Comparison of ENCODE assay signal across 8 cellular contexts in the genomic region with DNA sequence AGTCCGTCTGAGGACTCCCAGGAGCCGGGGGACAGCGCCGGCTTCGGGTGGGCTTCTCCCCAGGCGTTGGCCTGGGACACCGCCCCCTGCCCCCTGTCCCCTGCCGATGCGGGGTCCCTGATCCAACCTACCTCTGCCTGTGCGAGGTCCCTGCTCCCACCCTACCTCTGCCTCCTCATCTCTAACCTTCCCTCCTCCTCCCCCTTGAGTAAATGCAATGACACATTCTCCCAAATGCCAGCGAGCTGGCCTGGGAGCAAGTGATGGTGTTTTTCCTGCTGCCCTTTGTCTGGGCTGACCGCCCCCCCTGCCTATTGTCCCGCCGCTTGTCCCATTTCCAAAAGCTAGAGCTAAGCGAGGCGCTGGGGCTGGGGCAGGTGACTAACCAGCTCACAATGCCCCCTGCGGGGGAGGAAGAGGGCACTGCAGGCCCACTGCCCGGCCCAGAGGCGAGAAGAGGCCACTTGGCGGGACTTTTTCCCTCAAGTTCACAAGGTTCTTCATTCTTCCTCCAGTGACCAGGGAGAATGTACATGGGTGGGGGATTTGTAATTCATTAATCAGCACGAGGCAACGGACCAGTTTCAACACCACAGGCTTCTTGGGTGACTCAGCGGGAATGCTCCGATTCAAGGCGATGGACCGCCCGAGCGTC. TPM values are rescaled to one million over a fixed set of nuclear protein-coding genes. Genes with fewer than 3 reads are reported as not detected.
DNase-seq lines count a peak whose midpoint lies in the region; ATAC-seq and TF ChIP-seq lines count a peak whose summit lies in the region.

No MANE protein-coding gene starts in this region.

- H3K9me2 ChIP-seq in Loucy (replicated peaks; ENCODE audit: low read depth, low read length): no peaks in the 10 kb centered on the region

- TF ChIP-seq EP300 in tibial nerve (IDR thresholded peaks at IDR 0.05): peak in 1 of 2 donors; percentile 84

- no peak for TF ChIP-seq POLR2A in tibial nerve (IDR thresholded peaks at IDR 0.05)

- H3K27me3 ChIP-seq in Loucy (ENCODE audit: insufficient read depth, low read length, poor library complexity, severe bottlenecking) (no peaks in the 10 kb centered on the region), tibial nerve (no peaks in the 10 kb centered on the region)

- H3K27ac ChIP-seq in tibial nerve: peak overlapping the region; percentile 87 to 99 (median 97)

- WGBS in tibial nerve, 2 donors: 7% methylated on average over 13 to 24 of the region's 28 CpGs

- H3K79me2 ChIP-seq in Loucy (ENCODE audit: insufficient read depth, low read length): peaks cover 4% of the 10 kb centered on the region; the same call in 1 of the 2 replicates

- H3K4me2 ChIP-seq in Loucy (ENCODE audit: low read depth, low read length, poor library complexity, severe bottlenecking): peak overlapping the region; percentile 95

- H3K4me1 ChIP-seq in Loucy (ENCODE audit: insufficient read depth, low read length, poor library complexity, severe bottlenecking) (peaks cover 52% of the 10 kb centered on the region), tibial nerve (peaks cover 0 to 64% (median 46%) of the 10 kb centered on the region in 4 donors)

- no peaks in the 10 kb centered on the region for H3F3A ChIP-seq in Loucy (ENCODE audit: low read depth)

- no peaks in the 10 kb centered on the region for H3K9me3 ChIP-seq in Loucy (ENCODE audit: insufficient read depth, low read depth, low read length)
- H3K9me3 ChIP-seq in tibial nerve: no peaks in the 10 kb centered on the region

- no peak for ATAC-seq in GM21447 (IDR thresholded peaks at IDR 0.05; ENCODE audit: unreplicated experiment)

- no peaks in the 10 kb centered on the region for H4K20me1 ChIP-seq in Loucy (ENCODE audit: insufficient read depth, low read length, poor library complexity, severe bottlenecking)

- H3K36me3 ChIP-seq in Loucy (ENCODE audit: insufficient read depth, low read length) (no peaks in the 10 kb centered on the region), tibial nerve (no peaks in the 10 kb centered on the region)

- H3K9ac ChIP-seq in Loucy (ENCODE audit: low read depth, low read length, poor library complexity, severe bottlenecking): peak overlapping the region; percentile 75

- peak overlapping the region; percentile 61 for H2AFZ ChIP-seq in Loucy (ENCODE audit: low read length)

- H3K4me3 ChIP-seq in Loucy (ENCODE audit: low read length, poor library complexity, severe bottlenecking) (peak overlapping the region; percentile 90), epithelial cell of proximal tubule (ENCODE audit: low read depth, low read length) (peak overlapping the region; percentile 74), tibial nerve (peak overlapping the region; percentile 46 to 91 (median 76))

- DNase-seq in NCI-H82 (lab: John Stamatoyannopoulos, UW) (peak; percentile 50), NCI-H82 treated with DMSO at 0.1 percent for 48 hours (lab: John Stamatoyannopoulos, UW; ENCODE audit: unreplicated experiment) (no peak), epithelial cell of proximal tubule (ENCODE audit: low read depth) (peak; percentile 100), mucosa of gallbladder (ENCODE audit: low spot score) (peak; percentile 81), tibial nerve (ENCODE audit: low spot score in 2 of 2) (peak in 1 of 2 donors; percentile 67)
- DNase-seq in activated CD4-positive, alpha-beta T cell treated with anti-CD3 and anti-CD28 coated beads for 48 hours: peak; percentile 53

- TF ChIP-seq CTCF in Loucy (conservative IDR thresholded peaks at IDR 0.05; ENCODE audit: low read length) (peak; percentile 74), epithelial cell of proximal tubule (conservative IDR thresholded peaks at IDR 0.05; ENCODE audit: low read depth, low read length) (peak; percentile 57), tibial nerve (IDR thresholded peaks at IDR 0.05) (peak; percentile 18 to 68 (median 44))

RNA-seq across cellular contexts. Expression of a gene that starts 0.6 kb away (rescaled TPM):
- total RNA-seq in epithelial cell of proximal tubule (23.8 and 44.6 TPM in 2 replicates), mucosa of gallbladder (4.0 TPM), tibial nerve (10 to 100 TPM in 1 of 4 donors, 1 to 10 TPM in 3; 3.7 to 23.1 (median 5.9) TPM)

RNA-seq across cellular contexts. Expression of a gene that starts 17.7 kb away (rescaled TPM):
- total RNA-seq in epithelial cell of proximal tubule: 13.9 and 20.9 TPM in 2 replicates
- total RNA-seq in mucosa of gallbladder: 45.0 TPM
- total RNA-seq in tibial nerve: 10 to 100 TPM; 22.7 to 39.0 (median 36.4) TPM

RNA-seq across cellular contexts. Expression of a gene that starts 20.7 kb away (rescaled TPM):
- total RNA-seq in epithelial cell of proximal tubule (68.1 and 174 TPM in 2 replicates), mucosa of gallbladder (87.5 TPM), tibial nerve (100 to 1,000 TPM in 1 of 4 donors, 10 to 100 TPM in 3; 70.8 to 154 (median 88.5) TPM)

RNA-seq across cellular contexts. Expression of a gene that starts 27.6 kb away (rescaled TPM):
- total RNA-seq in epithelial cell of proximal tubule (359 and 365 TPM in 2 replicates), mucosa of gallbladder (140 TPM), tibial nerve (10 to 100 TPM; 50.6 to 97.8 (median 72.7) TPM)

RNA-seq across cellular contexts. Expression of a gene that starts 29.8 kb away (rescaled TPM):
- 0.14 and 0.17 TPM in 2 replicates for total RNA-seq in epithelial cell of proximal tubule
- total RNA-seq in mucosa of gallbladder: 10.6 TPM
- total RNA-seq in tibial nerve: 1 to 10 TPM; 1.5 to 4.5 (median 2.2) TPM
